ENCODE assay signal across 15 cellular contexts in the genomic region with DNA sequence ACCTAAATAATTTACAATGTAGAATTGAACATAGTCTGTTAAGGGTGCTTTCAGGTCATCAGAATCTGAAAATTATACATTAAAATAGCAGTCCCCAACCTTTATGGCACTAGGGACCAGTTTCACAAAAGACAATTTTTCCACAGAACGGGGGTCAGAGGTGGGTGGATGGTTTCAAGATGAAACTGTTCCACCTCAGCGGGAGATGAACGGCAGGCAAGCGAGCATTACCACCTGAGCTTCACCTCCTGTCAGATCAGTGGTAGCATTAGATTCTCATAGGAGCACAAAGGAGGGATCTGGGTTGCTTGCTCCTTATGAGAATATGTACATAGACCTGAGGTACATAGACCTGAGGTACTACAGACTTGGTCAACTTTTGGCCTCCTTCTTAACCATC. TPM values are rescaled to one million over a fixed set of nuclear protein-coding genes. Genes with fewer than 3 reads are reported as not detected.
DNase-seq lines count a peak whose midpoint lies in the region; ATAC-seq and FAIRE-seq lines count a peak whose summit lies in the region.
"Had no signal": no experiment of that assay in that cellular context is flagged by ENCODE, and none has a peak within 500 bp of the region (broad histone marks: within the 10 kb centered on the region; RNA-seq: fewer than 3 reads in every experiment).

No MANE protein-coding gene starts in this region.

- peaks cover 4% of the 10 kb centered on the region for H3K9me3 Mint-ChIP-seq in activated T-helper 2 cell treated with anti-CD3 and anti-CD28 coated beads, Interferon-gamma antibody, Interleukin-2, Interleukin-4, amounts not matched to agents 10 μg/mL and 5 μg/mL and 100 μg/mL, durations not matched to agents 14 hours and 24 hours and 36 hours
- no peaks in the 10 kb centered on the region for H3K9me3 Mint-ChIP-seq in stimulated activated naive CD8-positive, alpha-beta T cell treated with anti-CD3 and anti-CD28 coated beads, Interleukin-15, Interleukin-2, amounts not matched to agents 100 ng/mL and 50 ng/mL, for 24 hours

- no peaks in the 10 kb centered on the region for H3K27me3 Mint-ChIP-seq in activated T-helper 2 cell treated with anti-CD3 and anti-CD28 coated beads, Interferon-gamma antibody, Interleukin-2, Interleukin-4, amounts not matched to agents 10 μg/mL and 5 μg/mL and 100 μg/mL, durations not matched to agents 14 hours and 24 hours and 36 hours (ENCODE audit: low read depth)
- H3K27me3 Mint-ChIP-seq in stimulated activated naive CD8-positive, alpha-beta T cell treated with anti-CD3 and anti-CD28 coated beads, Interleukin-15, Interleukin-2, amounts not matched to agents 100 ng/mL and 50 ng/mL, for 24 hours: no peaks in the 10 kb centered on the region

- H3K27ac Mint-ChIP-seq in activated T-helper 2 cell treated with anti-CD3 and anti-CD28 coated beads, Interferon-gamma antibody, Interleukin-2, Interleukin-4, amounts not matched to agents 10 μg/mL and 5 μg/mL and 100 μg/mL, durations not matched to agents 14 hours and 24 hours and 36 hours: peak overlapping the region; percentile 33
- no peak overlapping the region for H3K27ac Mint-ChIP-seq in stimulated activated naive CD8-positive, alpha-beta T cell treated with anti-CD3 and anti-CD28 coated beads, Interleukin-15, Interleukin-2, amounts not matched to agents 100 ng/mL and 50 ng/mL, for 24 hours

- DNase-seq in activated naive CD4-positive, alpha-beta T cell treated with Interleukin-2 at 50 U/mL for 16 hours: peak; percentile 33
- no peak for DNase-seq in activated naive CD4-positive, alpha-beta T cell (lab: John Stamatoyannopoulos, UW)
- DNase-seq in activated T-helper 2 cell treated with anti-CD3 and anti-CD28 coated beads, Interferon-gamma antibody, Interleukin-2, Interleukin-4, amounts not matched to agents 10 μg/mL and 5 μg/mL and 100 μg/mL, durations not matched to agents 14 hours and 24 hours and 36 hours (ENCODE audit: low spot score): no peak
- no peak for DNase-seq in KG1 (lab: John Stamatoyannopoulos, UW)
- DNase-seq in frontal cortex (ENCODE audit: low spot score in 2 of 2): no peak
- DNase-seq: head of caudate nucleus, left ventricle myocardium superior, NCI-H1436 treated with DMSO at 0.1 percent for 48 hours, SHP77 treated with DMSO at 0.1 percent for 48 hours, tibial artery had no signal

- intact Hi-C loops in activated T-helper 2 cell treated with anti-CD3 and anti-CD28 coated beads, Interferon-gamma antibody, Interleukin-2, Interleukin-4, amounts not matched to agents 10 μg/mL and 5 μg/mL and 100 μg/mL, durations not matched to agents 14 hours and 24 hours and 36 hours (cut with micrococcal nuclease): no loop called here

- H3K4me3 Mint-ChIP-seq in activated T-helper 2 cell treated with anti-CD3 and anti-CD28 coated beads, Interferon-gamma antibody, Interleukin-2, Interleukin-4, amounts not matched to agents 10 μg/mL and 5 μg/mL and 100 μg/mL, durations not matched to agents 14 hours and 24 hours and 36 hours (ENCODE audit: low read depth): no peak overlapping the region
- H3K4me3 Mint-ChIP-seq in stimulated activated naive CD8-positive, alpha-beta T cell treated with anti-CD3 and anti-CD28 coated beads, Interleukin-15, Interleukin-2, amounts not matched to agents 100 ng/mL and 50 ng/mL, for 24 hours: peak overlapping the region; percentile 17

- peaks cover 15% of the 10 kb centered on the region for H3K36me3 Mint-ChIP-seq in activated T-helper 2 cell treated with anti-CD3 and anti-CD28 coated beads, Interferon-gamma antibody, Interleukin-2, Interleukin-4, amounts not matched to agents 10 μg/mL and 5 μg/mL and 100 μg/mL, durations not matched to agents 14 hours and 24 hours and 36 hours (ENCODE audit: low read depth)
- peaks cover 39% of the 10 kb centered on the region for H3K36me3 Mint-ChIP-seq in stimulated activated naive CD8-positive, alpha-beta T cell treated with anti-CD3 and anti-CD28 coated beads, Interleukin-15, Interleukin-2, amounts not matched to agents 100 ng/mL and 50 ng/mL, for 24 hours (ENCODE audit: low read depth)

- no peak for FAIRE-seq in frontal cortex (lab: Jason Lieb, UNC)
- FAIRE-seq: endometrium, HepG2 had no signal

- H3K4me1 Mint-ChIP-seq in activated T-helper 2 cell treated with anti-CD3 and anti-CD28 coated beads, Interferon-gamma antibody, Interleukin-2, Interleukin-4, amounts not matched to agents 10 μg/mL and 5 μg/mL and 100 μg/mL, durations not matched to agents 14 hours and 24 hours and 36 hours (ENCODE audit: low read depth): peaks cover 22% of the 10 kb centered on the region
- peaks cover 51% of the 10 kb centered on the region for H3K4me1 Mint-ChIP-seq in stimulated activated naive CD8-positive, alpha-beta T cell treated with anti-CD3 and anti-CD28 coated beads, Interleukin-15, Interleukin-2, amounts not matched to agents 100 ng/mL and 50 ng/mL, for 24 hours (ENCODE audit: low read depth)

- ATAC-seq in HG02623 (IDR thresholded peaks at IDR 0.05; ENCODE audit: unreplicated experiment) (peak; percentile 75), HG03571 (IDR thresholded peaks at IDR 0.05; ENCODE audit: unreplicated experiment) (no peak)
- ATAC-seq: HepG2, left ventricle myocardium superior had no signal

RNA-seq across cellular contexts. Expression of a gene that starts 29.0 kb away (rescaled TPM):
- total RNA-seq in activated T-helper 2 cell treated with anti-CD3 and anti-CD28 coated beads, Interferon-gamma antibody, Interleukin-2, Interleukin-4, amounts not matched to agents 10 μg/mL and 5 μg/mL and 100 μg/mL, durations not matched to agents 14 hours and 24 hours and 36 hours: 46.4 and 47.7 TPM in 2 replicates
- total RNA-seq in frontal cortex: 23.2 TPM
